17 cellular contexts compared by ENCODE assay signal in genomic region chr9:72485821-72486605, GRCh38. TPM values are rescaled to one million over a fixed set of nuclear protein-coding genes. Genes with fewer than 3 reads are reported as not detected.
A peak's percentile ranks its signal among the peaks of the same experiment; 100 is the strongest.
DNase-seq lines count a peak whose midpoint lies in the region; ATAC-seq and TF ChIP-seq lines count a peak whose summit lies in the region.
"Had no signal": no experiment of that assay in that cellular context is flagged by ENCODE, and none has a peak within 500 bp of the region (broad histone marks: within the 10 kb centered on the region; RNA-seq: fewer than 3 reads in every experiment).

No MANE protein-coding gene starts in this region.

- H3K9ac ChIP-seq in mesendoderm (ENCODE audit: low read length): no peak overlapping the region

- TF ChIP-seq CTCF in PC-9 (conservative IDR thresholded peaks at IDR 0.05): no peak

- no peaks in the 10 kb centered on the region for H3K9me3 Mint-ChIP-seq in activated T-helper 2 cell treated with anti-CD3 and anti-CD28 coated beads, Interferon-gamma antibody, Interleukin-2, Interleukin-4, amounts not matched to agents 10 μg/mL and 5 μg/mL and 100 μg/mL, durations not matched to agents 14 hours and 24 hours and 36 hours
- H3K9me3 Mint-ChIP-seq: activated B cell treated with CpG ODN at 0.5 μM for 24 hours; CD4-positive, CD25-positive, alpha-beta regulatory T cell had no signal

- H3F3A ChIP-seq in PC-9 (ENCODE audit: insufficient read depth, low read depth): no peaks in the 10 kb centered on the region; the same call in 1 of the 2 replicates

- H3K18ac ChIP-seq in mesendoderm (ENCODE audit: low read length): no peak overlapping the region

- no peak overlapping the region for H3K27ac Mint-ChIP-seq in activated T-helper 2 cell treated with anti-CD3 and anti-CD28 coated beads, Interferon-gamma antibody, Interleukin-2, Interleukin-4, amounts not matched to agents 10 μg/mL and 5 μg/mL and 100 μg/mL, durations not matched to agents 14 hours and 24 hours and 36 hours
- H3K27ac Mint-ChIP-seq: activated B cell treated with CpG ODN at 0.5 μM for 24 hours; CD4-positive, CD25-positive, alpha-beta regulatory T cell had no signal

- no TSS peak for BruUV-seq in PC-9 (replicated peaks; lab: Mats Ljungman, UMichigan)

- POLR2A ChIA-PET in PC-9 (lab: Charles Lee; ENCODE audit: unreplicated experiment): interaction anchor here (0.7 kb wide), 1 partner anchor 168 kb away, joined by 4 read pairs; no protein-coding TSS in a partner anchor

- no peaks in the 10 kb centered on the region for H4K20me1 ChIP-seq in PC-9 (ENCODE audit: insufficient read depth)

- no peak overlapping the region for H3K4me3 Mint-ChIP-seq in activated T-helper 2 cell treated with anti-CD3 and anti-CD28 coated beads, Interferon-gamma antibody, Interleukin-2, Interleukin-4, amounts not matched to agents 10 μg/mL and 5 μg/mL and 100 μg/mL, durations not matched to agents 14 hours and 24 hours and 36 hours (ENCODE audit: low read depth)
- H3K4me3 Mint-ChIP-seq: activated B cell treated with CpG ODN at 0.5 μM for 24 hours; CD4-positive, CD25-positive, alpha-beta regulatory T cell had no signal

- H3K27me3 ChIP-seq in PC-9 (ENCODE audit: insufficient read depth, low read depth): no peaks in the 10 kb centered on the region
- H3K27me3 ChIP-seq in mesendoderm (ENCODE audit: insufficient read depth, low read length, poor library complexity): no peaks in the 10 kb centered on the region
- H3K27me3 ChIP-seq: SJSA1 had no signal

- no peak overlapping the region for H4K5ac ChIP-seq in mesendoderm (ENCODE audit: low read length)

- WGBS in mesendoderm (ENCODE audit: extremely low coverage, insufficient coverage, low lambda C conversion rate): no CpG with 5 or more reads among the region's 3 CpGs

- H3K4me1 ChIP-seq in PC-9 (replicated peaks; ENCODE audit: insufficient read depth) (peaks cover 11% of the 10 kb centered on the region), mesendoderm (ENCODE audit: control insufficient read depth, low read depth, low read length) (no peaks in the 10 kb centered on the region)

- no peaks in the 10 kb centered on the region for H3K79me1 ChIP-seq in mesendoderm (ENCODE audit: low read length)

- H3K4me2 ChIP-seq in PC-9 (no peak overlapping the region), mesendoderm (ENCODE audit: low read length) (no peak overlapping the region)

- H2BK5ac ChIP-seq in mesendoderm (ENCODE audit: low read length): no peak overlapping the region

- no peak overlapping the region for H3K27ac ChIP-seq in PC-9
- H3K27ac ChIP-seq in mesendoderm (ENCODE audit: low read depth, low read length): no peak overlapping the region
- H3K27ac ChIP-seq: SJSA1 had no signal

- CTCF ChIA-PET in PC-9 (lab: Charles Lee): no interaction called here

- no peaks in the 10 kb centered on the region for H3K9me2 ChIP-seq in PC-9 (ENCODE audit: insufficient read depth)

- no peaks in the 10 kb centered on the region for H3K36me3 ChIP-seq in PC-9 (ENCODE audit: low read depth)
- H3K36me3 ChIP-seq in mesendoderm (ENCODE audit: control insufficient read depth, insufficient read depth, low read length): no peaks in the 10 kb centered on the region
- H3K36me3 ChIP-seq: SJSA1 had no signal

- H3K4me3 ChIP-seq in PC-9: no peak overlapping the region
- H3K4me3 ChIP-seq in mesendoderm (ENCODE audit: low read length): no peak overlapping the region
- H3K4me3 ChIP-seq: K562, SJSA1 had no signal

- no peaks in the 10 kb centered on the region for H3K27me3 Mint-ChIP-seq in activated T-helper 2 cell treated with anti-CD3 and anti-CD28 coated beads, Interferon-gamma antibody, Interleukin-2, Interleukin-4, amounts not matched to agents 10 μg/mL and 5 μg/mL and 100 μg/mL, durations not matched to agents 14 hours and 24 hours and 36 hours (ENCODE audit: low read depth)
- H3K27me3 Mint-ChIP-seq: activated B cell treated with CpG ODN at 0.5 μM for 24 hours; CD4-positive, CD25-positive, alpha-beta regulatory T cell had no signal

- no peaks in the 10 kb centered on the region; the same call in none of the 2 replicates for H3K9me3 ChIP-seq in PC-9 (ENCODE audit: insufficient read depth, low read depth)
- H3K9me3 ChIP-seq: SJSA1 had no signal

- DNase-seq in EL: peak; percentile 36
- no peak for DNase-seq in PC-9
- peak; percentile 61 for DNase-seq in fibroblast of peridontal ligament (ENCODE audit: extremely low read depth)
- peak; percentile 91 for DNase-seq in pons (ENCODE audit: low spot score)
- no peak for DNase-seq in mesendoderm
- no peak for DNase-seq in activated T-helper 2 cell treated with anti-CD3 and anti-CD28 coated beads, Interferon-gamma antibody, Interleukin-2, Interleukin-4, amounts not matched to agents 10 μg/mL and 5 μg/mL and 100 μg/mL, durations not matched to agents 14 hours and 24 hours and 36 hours (ENCODE audit: low spot score)
- no peak for DNase-seq in NCI-H2081 (lab: John Stamatoyannopoulos, UW)
- DNase-seq: activated B cell treated with CpG ODN at 0.5 μM for 24 hours; CD4-positive, CD25-positive, alpha-beta regulatory T cell; NCI-H1436; NCI-H748 treated with DMSO at 0.1 percent for 48 hours; right cardiac atrium had no signal

- H2AFZ ChIP-seq in PC-9: 0 out of 2 replicates have a peak overlapping the region, but pooled peaks have one; percentile 39

- H3K79me2 ChIP-seq in PC-9 (ENCODE audit: low read depth) (no peaks in the 10 kb centered on the region), mesendoderm (ENCODE audit: control insufficient read depth, insufficient read depth, low read length) (no peaks in the 10 kb centered on the region)

- ATAC-seq in GM18520 (IDR thresholded peaks at IDR 0.05; ENCODE audit: unreplicated experiment): no peak
- ATAC-seq: K562, right cardiac atrium had no signal

- no peak overlapping the region for H2BK120ac ChIP-seq in mesendoderm (ENCODE audit: low read depth, low read length)

- no peak overlapping the region for H3K4ac ChIP-seq in mesendoderm (ENCODE audit: low read depth, low read length)

- H3K23ac ChIP-seq in mesendoderm (ENCODE audit: low read length): no peak overlapping the region

- H4K8ac ChIP-seq in mesendoderm (ENCODE audit: low read depth, low read length): no peak overlapping the region

- H3K56ac ChIP-seq in mesendoderm (ENCODE audit: low read length): no peak overlapping the region

- no peaks in the 10 kb centered on the region for H3K4me1 Mint-ChIP-seq in activated T-helper 2 cell treated with anti-CD3 and anti-CD28 coated beads, Interferon-gamma antibody, Interleukin-2, Interleukin-4, amounts not matched to agents 10 μg/mL and 5 μg/mL and 100 μg/mL, durations not matched to agents 14 hours and 24 hours and 36 hours (ENCODE audit: low read depth)
- H3K4me1 Mint-ChIP-seq: activated B cell treated with CpG ODN at 0.5 μM for 24 hours; CD4-positive, CD25-positive, alpha-beta regulatory T cell had no signal

- no peak overlapping the region for H2AK5ac ChIP-seq in mesendoderm (ENCODE audit: low read length)

- intact Hi-C loops in PC-9 (cut with micrococcal nuclease; ENCODE audit: unreplicated experiment): no loop called here
- intact Hi-C loops in activated T-helper 2 cell treated with anti-CD3 and anti-CD28 coated beads, Interferon-gamma antibody, Interleukin-2, Interleukin-4, amounts not matched to agents 10 μg/mL and 5 μg/mL and 100 μg/mL, durations not matched to agents 14 hours and 24 hours and 36 hours (cut with micrococcal nuclease): no loop called here

- no peaks in the 10 kb centered on the region for H3K36me3 Mint-ChIP-seq in activated T-helper 2 cell treated with anti-CD3 and anti-CD28 coated beads, Interferon-gamma antibody, Interleukin-2, Interleukin-4, amounts not matched to agents 10 μg/mL and 5 μg/mL and 100 μg/mL, durations not matched to agents 14 hours and 24 hours and 36 hours (ENCODE audit: low read depth)
- H3K36me3 Mint-ChIP-seq: CD4-positive, CD25-positive, alpha-beta regulatory T cell had no signal

- H2BK15ac ChIP-seq in mesendoderm (replicated peaks; ENCODE audit: low read depth): no peak overlapping the region

RNA-seq across cellular contexts. Expression of gene TMC1, which starts 35.4 kb away (rescaled TPM):
- 5.5 and 9.0 TPM in 2 replicates for total RNA-seq in PC-9 (2021)
- polyA plus RNA-seq in mesendoderm (2013, experiment 1 of 2): not detected
- 0.10 TPM for polyA plus RNA-seq in mesendoderm (2013, experiment 2 of 2)
- not detected in 2 replicates for total RNA-seq in activated T-helper 2 cell treated with anti-CD3 and anti-CD28 coated beads, Interferon-gamma antibody, Interleukin-2, Interleukin-4, amounts not matched to agents 10 μg/mL and 5 μg/mL and 100 μg/mL, durations not matched to agents 14 hours and 24 hours and 36 hours
- total RNA-seq: activated B cell treated with CpG ODN at 0.5 μM for 24 hours; bronchial epithelial cell; CD4-positive, CD25-positive, alpha-beta regulatory T cell; epithelial cell of proximal tubule; K562 had no signal
- polyA plus RNA-seq: CD4-positive, CD25-positive, alpha-beta regulatory T cell had no signal

Comparison
In these comparisons a context has a peak if more than half of its experiments do, and no peak if none do; other contexts are left out.
1. DNase-seq: peak in EL (single experiment), fibroblast of peridontal ligament (single experiment) and pons (single experiment); none in PC-9 (0 of 2), mesendoderm (single experiment), activated T-helper 2 cell treated with anti-CD3 and anti-CD28 coated beads, Interferon-gamma antibody, Interleukin-2, Interleukin-4, amounts not matched to agents 10 μg/mL and 5 μg/mL and 100 μg/mL, durations not matched to agents 14 hours and 24 hours and 36 hours (single experiment) and NCI-H2081 (0 of 2).